Comparison of ENCODE assay signal across 27 cellular contexts in genomic region chr14:24972844-24973243, GRCh38.
"Had no signal": no experiment of that assay in that cellular context is flagged by ENCODE, and none has a peak within 500 bp of the region (broad histone marks: within the 10 kb centered on the region; RNA-seq: fewer than 3 reads in every experiment).

No MANE protein-coding gene starts in this region.

- H3K9me3 ChIP-seq: stomach, suprapubic skin, testis, thoracic aorta, thyroid gland, tibial artery, tibial nerve, transverse colon, upper lobe of left lung, upper lobe of right lung, uterus, vagina had no signal

- ATAC-seq: stimulated activated effector memory CD8-positive, alpha-beta T cell treated with anti-CD3 and anti-CD28 coated beads, Interleukin-12 subunit alpha, Interleukin-12 subunit beta, amount 100 ng/mL, for 72 hours; stimulated activated memory B cell treated with anti-CD40 and anti-IgM and Interleukin-4, amounts not matched to agents 10 μg/mL and 1 μg/mL and 100 μg/mL, for 72 hours; stimulated activated naive B cell treated with anti-CD40 and anti-IgM and Interleukin-4, amounts not matched to agents 10 μg/mL and 1 μg/mL and 100 μg/mL, for 72 hours; stimulated activated naive CD8-positive, alpha-beta T cell treated with anti-CD3 and anti-CD28 coated beads, Interleukin-15, amount 100 ng/mL, for 72 hours; stimulated activated naive CD8-positive, alpha-beta T cell treated with anti-CD3 and anti-CD28 coated beads, Interleukin-15, Interleukin-2, amounts not matched to agents 100 U/mL and 50 U/mL, for 24 hours; upper lobe of right lung had no signal

- H3K4me1 ChIP-seq: testis, tibial artery, upper lobe of right lung, uterus, vagina had no signal

- FAIRE-seq: urothelium cell line had no signal

- H3K36me3 ChIP-seq: stomach, suprapubic skin, thoracic aorta, thyroid gland, tibial artery, tibial nerve, transverse colon, upper lobe of left lung, upper lobe of right lung, uterus, vagina had no signal

- H3K27ac ChIP-seq: stomach, suprapubic skin, testis, thoracic aorta, tibial artery, tibial nerve, transverse colon, upper lobe of left lung, upper lobe of right lung, uterus, vagina had no signal

- DNase-seq: stimulated activated CD4-positive, alpha-beta T cell treated with anti-CD3 and anti-CD28 coated beads, Interleukin-2, amount 100 ng/mL, for 48 hours; stimulated activated CD4-positive, alpha-beta T cell treated with anti-CD3 and anti-CD28 coated beads, Interleukin-4, amount 100 ng/mL, for 1 hour; stimulated activated CD4-positive, alpha-beta T cell treated with anti-CD3 and anti-CD28 coated beads, Interleukin-4, amount 100 ng/mL, for 24 hours; stimulated activated CD4-positive, alpha-beta T cell treated with anti-CD3 and anti-CD28 coated beads, Interleukin-4, amount 100 ng/mL, for 4 hours; stimulated activated CD8-positive, alpha-beta memory T cell treated with anti-CD3 and anti-CD28 coated beads, Interleukin-4, amount 100 ng/mL, for 48 hours; stimulated activated naive B cell treated with anti-CD40 and anti-IgM and Interleukin-4, amounts not matched to agents 10 μg/mL and 1 μg/mL and 100 μg/mL, for 72 hours; stimulated activated naive CD4-positive, alpha-beta T cell; stimulated activated naive CD4-positive, alpha-beta T cell treated with Interleukin-2 at 50 U/mL for 16 hours; stimulated activated naive CD8-positive, alpha-beta T cell treated with anti-CD3 and anti-CD28 coated beads, Interleukin-15, amount 100 ng/mL, for 72 hours; stimulated activated naive CD8-positive, alpha-beta T cell treated with anti-CD3 and anti-CD28 coated beads, Interleukin-15, Interleukin-2, amounts not matched to agents 100 U/mL and 50 U/mL, for 24 hours; stomach; substantia nigra; testis; thyroid gland; tibial artery; transverse colon; trophoblast cell; upper lobe of left lung; upper lobe of right lung; uterus had no signal

- H3K27me3 ChIP-seq: stomach, suprapubic skin, testis, thyroid gland, tibial artery, tibial nerve, transverse colon, upper lobe of left lung, upper lobe of right lung, uterus, vagina had no signal

- H3K4me3 ChIP-seq: stomach, suprapubic skin, testis, thoracic aorta, thyroid gland, tibial artery, tibial nerve, transverse colon, upper lobe of left lung, upper lobe of right lung, uterus, vagina had no signal
